Comparison of ENCODE assay signal across 18 cellular contexts in the genomic region with DNA sequence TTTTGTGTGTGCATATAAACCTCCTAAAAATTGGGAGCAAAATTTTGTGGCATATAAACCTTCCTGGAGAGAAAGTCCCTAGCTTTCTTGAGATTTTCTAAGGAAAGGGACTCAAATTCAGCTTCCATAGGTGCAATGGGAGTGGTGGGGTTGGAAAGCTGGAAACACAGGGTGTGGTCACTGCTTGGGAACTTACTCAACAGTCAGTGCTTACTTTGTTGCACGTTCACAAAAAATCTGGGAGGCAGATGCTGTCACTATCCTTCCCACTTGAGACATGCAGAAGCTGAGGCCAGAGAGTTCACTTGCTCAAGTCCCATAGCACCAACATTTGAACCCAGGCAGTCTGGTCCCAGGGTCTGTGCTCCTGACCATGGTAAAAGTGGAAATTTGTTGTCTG. TPM values are rescaled to one million over a fixed set of nuclear protein-coding genes. Genes with fewer than 3 reads are reported as not detected.
DNase-seq lines count a peak whose midpoint lies in the region; ATAC-seq and TF ChIP-seq lines count a peak whose summit lies in the region.
"Had no signal": no experiment of that assay in that cellular context is flagged by ENCODE, and none has a peak within 500 bp of the region (broad histone marks: within the 10 kb centered on the region; RNA-seq: fewer than 3 reads in every experiment).

No MANE protein-coding gene starts in this region.

- no peak overlapping the region for H3K4me2 ChIP-seq in PC-3 (ENCODE audit: low read length)

- no peak overlapping the region for H3K4me3 ChIP-seq in PC-3 (ENCODE audit: low read length)
- peak overlapping the region; percentile 45 for H3K4me3 ChIP-seq in iPS-15b (ENCODE audit: low read depth, low read length)
- no peak overlapping the region for H3K4me3 ChIP-seq in brain microvascular endothelial cell (ENCODE audit: low read depth, low read length)
- H3K4me3 ChIP-seq: GM12878 had no signal

- H3K9me3 ChIP-seq in PC-3 (ENCODE audit: low read length) (no peaks in the 10 kb centered on the region), iPS-15b (ENCODE audit: control insufficient read depth, insufficient read depth, low read length) (no peaks in the 10 kb centered on the region)

- intact Hi-C loops in PC-3 (cut with micrococcal nuclease), result no loop called here

- H3K4me1 ChIP-seq in PC-3 (ENCODE audit: insufficient read depth, low read length), result peaks cover 23% of the 10 kb centered on the region
- no peaks in the 10 kb centered on the region for H3K4me1 ChIP-seq in iPS-15b (ENCODE audit: control insufficient read depth, insufficient read depth, low read length)

- no peaks in the 10 kb centered on the region for H3K9me3 Mint-ChIP-seq in stimulated activated naive B cell treated with anti-CD40 and anti-IgM and Interleukin-4, amounts not matched to agents 10 μg/mL and 1 μg/mL and 100 μg/mL, for 72 hours
- H3K9me3 Mint-ChIP-seq: CD4-positive, alpha-beta T cell; IgD-negative memory B cell had no signal

- no TSS peak for BruUV-seq in PC-3 (replicated peaks; lab: Mats Ljungman, UMichigan)

- H3K27ac Mint-ChIP-seq in stimulated activated naive B cell treated with anti-CD40 and anti-IgM and Interleukin-4, amounts not matched to agents 10 μg/mL and 1 μg/mL and 100 μg/mL, for 72 hours, result no peak overlapping the region
- H3K27ac Mint-ChIP-seq: B cell; CD4-positive, alpha-beta T cell had no signal

- in situ Hi-C loops in brain microvascular endothelial cell (cut with HindIII; ENCODE audit: low pct_ligation_motif_present, low sequenced_read_pairs), result no loop called here

- H3K79me2 ChIP-seq in PC-3 (ENCODE audit: low read length), result no peaks in the 10 kb centered on the region

- peaks cover 32% of the 10 kb centered on the region for H3K27me3 ChIP-seq in PC-3 (ENCODE audit: low read length)
- H3K27me3 ChIP-seq in iPS-15b (ENCODE audit: control insufficient read depth, insufficient read depth, low read length), result peaks cover 97% of the 10 kb centered on the region
- peaks cover 81% of the 10 kb centered on the region for H3K27me3 ChIP-seq in brain microvascular endothelial cell (replicated peaks)

- H2AFZ ChIP-seq in PC-3 (ENCODE audit: low read length), result no peak overlapping the region

- TF ChIP-seq CTCF in PC-3 (conservative IDR thresholded peaks at IDR 0.05; ENCODE audit: low read depth, low read length) (no peak), brain microvascular endothelial cell (IDR thresholded peaks at IDR 0.05; ENCODE audit: low read depth, low read length, missing control alignments) (no peak)

- ATAC-seq in PC-3 (no peak), GM21447 (IDR thresholded peaks at IDR 0.05; ENCODE audit: unreplicated experiment) (no peak)
- no peak for ATAC-seq in stimulated activated naive B cell treated with anti-CD40 and anti-IgM and Interleukin-4, amounts not matched to agents 10 μg/mL and 1 μg/mL and 100 μg/mL, for 72 hours (replicated peaks)
- ATAC-seq: GM12878 had no signal

- no peaks in the 10 kb centered on the region for H3K9me2 ChIP-seq in PC-3 (replicated peaks; ENCODE audit: low read length)

- CTCF ChIA-PET in PC-3 (lab: Charles Lee), result interaction anchor here (0.9 kb wide), 1 partner anchor 20 kb away, joined by 8 read pairs; no protein-coding TSS in a partner anchor

- H3F3A ChIP-seq in PC-3 (ENCODE audit: low read length, unreplicated experiment), result no peaks in the 10 kb centered on the region

- no peak overlapping the region for H3K4me3 Mint-ChIP-seq in stimulated activated naive B cell treated with anti-CD40 and anti-IgM and Interleukin-4, amounts not matched to agents 10 μg/mL and 1 μg/mL and 100 μg/mL, for 72 hours
- H3K4me3 Mint-ChIP-seq: B cell; CD4-positive, alpha-beta T cell had no signal

- H3K27ac ChIP-seq in PC-3 (ENCODE audit: low read length) (no peak overlapping the region), brain microvascular endothelial cell (no peak overlapping the region)

- peak; percentile 12 for DNase-seq in EH (ENCODE audit: low read depth)
- DNase-seq in PC-3, result peak; percentile 44
- DNase-seq in brain microvascular endothelial cell, result no peak
- DNase-seq in stimulated activated naive B cell treated with anti-CD40 and anti-IgM and Interleukin-4, amounts not matched to agents 10 μg/mL and 1 μg/mL and 100 μg/mL, for 72 hours, result no peak
- DNase-seq: C1 segment of cervical spinal cord; Calu3; CD4-positive, alpha-beta T cell; DMS 273 treated with DMSO at 0.1 percent for 48 hours; KG1 had no signal

- no peaks in the 10 kb centered on the region for H3K36me3 Mint-ChIP-seq in stimulated activated naive B cell treated with anti-CD40 and anti-IgM and Interleukin-4, amounts not matched to agents 10 μg/mL and 1 μg/mL and 100 μg/mL, for 72 hours
- H3K36me3 Mint-ChIP-seq: IgD-negative memory B cell had no signal

- POLR2A ChIA-PET in PC-3 (lab: Charles Lee; ENCODE audit: unreplicated experiment), result no interaction called here

- no peaks in the 10 kb centered on the region for H4K20me1 ChIP-seq in PC-3 (ENCODE audit: low read length)

- H3K9ac ChIP-seq in PC-3 (ENCODE audit: low read length), result no peak overlapping the region
- H3K9ac ChIP-seq in iPS-15b (ENCODE audit: low read depth, low read length), result no peak overlapping the region

- no peaks in the 10 kb centered on the region for H3K36me3 ChIP-seq in PC-3 (ENCODE audit: low read depth, low read length)
- no peaks in the 10 kb centered on the region for H3K36me3 ChIP-seq in iPS-15b (ENCODE audit: control insufficient read depth, insufficient read depth, low read length)
- no peaks in the 10 kb centered on the region for H3K36me3 ChIP-seq in brain microvascular endothelial cell (replicated peaks)

- peaks cover 20 to 41% of the 10 kb centered on the region in 2 donors for H3K4me1 Mint-ChIP-seq in stimulated activated naive B cell treated with anti-CD40 and anti-IgM and Interleukin-4, amounts not matched to agents 10 μg/mL and 1 μg/mL and 100 μg/mL, for 72 hours

- peaks cover 64 to 81% of the 10 kb centered on the region in 2 donors for H3K27me3 Mint-ChIP-seq in stimulated activated naive B cell treated with anti-CD40 and anti-IgM and Interleukin-4, amounts not matched to agents 10 μg/mL and 1 μg/mL and 100 μg/mL, for 72 hours

RNA-seq across cellular contexts. Expression of gene CATSPERZ, which starts 3.9 kb away (rescaled TPM):
- total RNA-seq in PC-3 (2014; rRNA removed), result 9.2 and 11.2 TPM in 2 replicates
- total RNA-seq: A673; B cell; CD4-positive, alpha-beta T cell; G401; GM12878 had no signal

RNA-seq across cellular contexts. Expression of gene KCNK4, which starts 5.1 kb away (rescaled TPM):
- 1.2 TPM in 1 of 2 replicates, not detected in the other for total RNA-seq in PC-3 (2014; rRNA removed)
- total RNA-seq: Calu3, GM12878, H7, HT1080 had no signal

RNA-seq across cellular contexts. Expression of gene ESRRA, which starts 9.1 kb away (rescaled TPM):
- 111 and 114 TPM in 2 replicates for total RNA-seq in PC-3 (2014; rRNA removed)

RNA-seq across cellular contexts. Expression of gene GPR137, which starts 10.6 kb away (rescaled TPM):
- total RNA-seq in PC-3 (2014; rRNA removed), result 32.4 and 47.5 TPM in 2 replicates

RNA-seq across cellular contexts. Expression of gene BAD, which starts 11.8 kb away (rescaled TPM):
- 360 and 368 TPM in 2 replicates for total RNA-seq in PC-3 (2014; rRNA removed)

Comparison
In these comparisons a context has a peak if more than half of its experiments do, and no peak if none do; other contexts are left out.
1. DNase-seq: peak in EH (single experiment) and PC-3 (single experiment); none in brain microvascular endothelial cell (single experiment) and stimulated activated naive B cell treated with anti-CD40 and anti-IgM and Interleukin-4, amounts not matched to agents 10 μg/mL and 1 μg/mL and 100 μg/mL, for 72 hours (single experiment).